Comparison of ENCODE assay signal across 9 cellular contexts in genomic region chr12:98418357-98419075, GRCh38.
A peak's percentile ranks its signal among the peaks of the same experiment; 100 is the strongest.
DNase-seq lines count a peak whose midpoint lies in the region; ATAC-seq and TF ChIP-seq lines count a peak whose summit lies in the region.
"Had no signal": no experiment of that assay in that cellular context is flagged by ENCODE, and none has a peak within 500 bp of the region (broad histone marks: within the 10 kb centered on the region; RNA-seq: fewer than 3 reads in every experiment).

No MANE protein-coding gene starts in this region.

- no peak for TF ChIP-seq CTCF in omental fat pad (IDR thresholded peaks at IDR 0.05)

- POLR2A ChIA-PET in naive thymus-derived CD8-positive, alpha-beta T cell (lab: Charles Lee) = no interaction called here
- POLR2A ChIA-PET in activated CD4-positive, alpha-beta memory T cell treated with anti-CD3 and anti-CD28 coated beads for 36 hours (lab: Charles Lee) = no interaction called here

- H3K27me3 Mint-ChIP-seq in naive thymus-derived CD8-positive, alpha-beta T cell = peaks cover 5 to 11% (median 9%) of the 10 kb centered on the region in 5 donors
- H3K27me3 Mint-ChIP-seq in activated CD4-positive, alpha-beta memory T cell treated with anti-CD3 and anti-CD28 coated beads for 36 hours = peaks cover 2% of the 10 kb centered on the region

- ATAC-seq in GM18499 (IDR thresholded peaks at IDR 0.05; ENCODE audit: insufficient read depth, unreplicated experiment) = peak; percentile 48
- peak; percentile 76 for ATAC-seq in HG02678 (IDR thresholded peaks at IDR 0.05; ENCODE audit: unreplicated experiment)
- peak; percentile 87 for ATAC-seq in omental fat pad (ENCODE audit: low FRiP score)
- ATAC-seq in naive thymus-derived CD8-positive, alpha-beta T cell = no peak

- no peaks in the 10 kb centered on the region for H3K9me3 Mint-ChIP-seq in naive thymus-derived CD8-positive, alpha-beta T cell
- H3K9me3 Mint-ChIP-seq in activated CD4-positive, alpha-beta memory T cell treated with anti-CD3 and anti-CD28 coated beads for 36 hours = no peaks in the 10 kb centered on the region

- H3K27ac ChIP-seq in epithelial cell of prostate = peak overlapping the region; percentile 70
- H3K27ac ChIP-seq: neutrophil had no signal

- H3K4me1 Mint-ChIP-seq in naive thymus-derived CD8-positive, alpha-beta T cell = peaks cover 0 to 6% (median 0%) of the 10 kb centered on the region in 4 donors
- H3K4me1 Mint-ChIP-seq in activated CD4-positive, alpha-beta memory T cell treated with anti-CD3 and anti-CD28 coated beads for 36 hours (ENCODE audit: low read depth) = no peaks in the 10 kb centered on the region

- no peak overlapping the region for H3K4me3 Mint-ChIP-seq in naive thymus-derived CD8-positive, alpha-beta T cell
- H3K4me3 Mint-ChIP-seq in activated CD4-positive, alpha-beta memory T cell treated with anti-CD3 and anti-CD28 coated beads for 36 hours = no peak overlapping the region

- H3K36me3 Mint-ChIP-seq in naive thymus-derived CD8-positive, alpha-beta T cell = no peaks in the 10 kb centered on the region
- no peaks in the 10 kb centered on the region for H3K36me3 Mint-ChIP-seq in activated CD4-positive, alpha-beta memory T cell treated with anti-CD3 and anti-CD28 coated beads for 36 hours

- H3K27ac Mint-ChIP-seq in naive thymus-derived CD8-positive, alpha-beta T cell = no peak overlapping the region
- H3K27ac Mint-ChIP-seq in activated CD4-positive, alpha-beta memory T cell treated with anti-CD3 and anti-CD28 coated beads for 36 hours = no peak overlapping the region

- DNase-seq in NCI-H524 treated with DMSO at 0.1 percent for 48 hours (lab: John Stamatoyannopoulos, UW) = peak; percentile 85
- peak; percentile 82 for DNase-seq in epithelial cell of prostate (ENCODE audit: low read depth, low spot score)
- DNase-seq in omental fat pad (ENCODE audit: low spot score) = peak; percentile 59
- no peak for DNase-seq in naive thymus-derived CD8-positive, alpha-beta T cell
- DNase-seq in activated CD4-positive, alpha-beta T cell treated with anti-CD3 and anti-CD28 coated beads, Interleukin-2, amount 50 U/mL, for 1 hour = no peak
- DNase-seq in activated CD4-positive, alpha-beta memory T cell treated with anti-CD3 and anti-CD28 coated beads for 36 hours = no peak

- intact Hi-C loops in activated CD4-positive, alpha-beta memory T cell treated with anti-CD3 and anti-CD28 coated beads for 36 hours (cut with micrococcal nuclease) = no loop called here

- CTCF ChIA-PET in activated CD4-positive, alpha-beta memory T cell treated with anti-CD3 and anti-CD28 coated beads for 36 hours (lab: Charles Lee) = interaction anchor here (1.2 kb wide), 1 partner anchor 116 kb away, joined by 3 read pairs; no protein-coding TSS in a partner anchor

Comparison
In these comparisons a context has a peak if more than half of its experiments do, and no peak if none do; other contexts are left out.
1. ATAC-seq: peak in GM18499 (single experiment), HG02678 (single experiment) and omental fat pad (single experiment); none in naive thymus-derived CD8-positive, alpha-beta T cell (0 of 2).
2. DNase-seq: peak in NCI-H524 treated with DMSO at 0.1 percent for 48 hours (single experiment), epithelial cell of prostate (single experiment) and omental fat pad (single experiment); none in naive thymus-derived CD8-positive, alpha-beta T cell (0 of 10), activated CD4-positive, alpha-beta T cell treated with anti-CD3 and anti-CD28 coated beads, Interleukin-2, amount 50 U/mL, for 1 hour (single experiment) and activated CD4-positive, alpha-beta memory T cell treated with anti-CD3 and anti-CD28 coated beads for 36 hours (single experiment).